8 cellular contexts compared by ENCODE assay signal in the genomic region with DNA sequence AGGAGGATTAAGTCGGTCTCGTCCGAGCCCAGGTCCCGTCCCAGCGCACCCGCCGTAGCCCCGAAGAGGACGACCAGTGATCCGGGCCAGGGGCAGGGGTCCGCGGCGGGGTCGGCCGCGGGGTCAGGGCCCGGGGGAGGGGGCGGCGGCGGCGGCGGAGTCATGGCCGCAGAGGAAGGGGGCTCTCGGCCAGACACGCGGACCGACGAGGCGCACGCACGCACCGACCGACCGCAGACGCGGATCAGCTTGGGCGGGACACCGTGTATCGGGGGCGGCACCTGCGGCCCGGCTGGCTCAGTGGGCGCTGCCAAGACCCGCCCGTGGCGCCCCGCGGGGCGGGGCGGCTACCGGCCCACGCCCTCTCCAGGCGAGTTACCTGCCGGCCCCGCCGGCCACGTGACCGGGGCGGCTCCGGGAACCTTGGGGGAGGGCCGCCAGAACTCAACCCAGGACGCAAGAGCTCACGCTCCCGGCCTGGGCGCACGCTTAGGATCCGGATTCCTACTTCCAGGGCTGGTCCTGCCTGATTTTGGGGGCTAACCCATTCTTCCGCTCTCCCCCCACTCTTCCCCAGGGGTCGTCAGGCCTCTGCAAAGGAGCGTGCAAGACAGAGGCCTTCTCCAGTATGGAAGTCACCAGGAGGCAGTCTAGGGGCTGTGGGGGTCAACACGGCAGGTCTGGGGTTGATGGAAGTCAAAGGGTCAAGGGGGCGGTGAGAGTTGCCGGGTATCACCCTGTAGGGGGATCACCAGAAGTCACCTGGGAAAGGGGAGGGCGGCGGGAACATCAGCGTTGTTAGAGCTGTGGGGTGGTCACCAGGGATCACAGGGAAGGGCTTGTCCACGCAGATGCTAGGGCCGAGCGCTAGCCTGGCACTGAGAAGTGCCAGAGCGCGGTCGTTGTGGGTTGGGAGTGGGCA. TPM values are rescaled to one million over a fixed set of nuclear protein-coding genes. Genes with fewer than 3 reads are reported as not detected.
DNase-seq lines count a peak whose midpoint lies in the region; ATAC-seq and TF ChIP-seq lines count a peak whose summit lies in the region.

Gene ESRP2 (minus strand): TSS at position 246 of the 922 bp plus-strand sequence. CDS start 82 bp downstream, at position 164.

- TF ChIP-seq POLR2A in ovary (IDR thresholded peaks at IDR 0.05): no peak

- H3K9me3 ChIP-seq in ovary: no peaks in the 10 kb centered on the region

- H3K4me3 ChIP-seq in foreskin fibroblast (ENCODE audit: low read depth in 1 of 2, low read length in 2 of 2) (peak within 1 kb of the TSS; percentile 54 to 57), ovary (peak within 1 kb of the TSS; percentile 61)

- DNase-seq in DMS53 (lab: John Stamatoyannopoulos, UW) (peak; percentile 96), NCI-H1048 (lab: John Stamatoyannopoulos, UW) (peak; percentile 29), foreskin fibroblast (no peak), ovary (peak; percentile 40 to 74 (median 55)), NCI-H82 treated with DMSO at 0.1 percent for 48 hours (lab: John Stamatoyannopoulos, UW; ENCODE audit: unreplicated experiment) (no peak), EL (no peak)
- DNase-seq in activated T-cell treated with anti-CD3 and anti-CD28 coated beads, Interleukin-2, amount 50 U/mL, for 72 hours: peak in 1 of 2 donors; percentile 49

- H3K36me3 Mint-ChIP-seq in activated T-cell treated with anti-CD3 and anti-CD28 coated beads, Interleukin-2, amount 50 U/mL, for 72 hours (ENCODE audit: insufficient read depth in 2 of 2): no peaks in the 10 kb centered on the region

- WGBS in ovary, 3 donors: 11 to 14% (median 14%) methylated on average over 75 to 82 of the region's 82 CpGs

- peak within 1 kb of the TSS; percentile 28 for H3K27ac Mint-ChIP-seq in activated T-cell treated with anti-CD3 and anti-CD28 coated beads, Interleukin-2, amount 50 U/mL, for 72 hours

- H3K9me3 Mint-ChIP-seq in activated T-cell treated with anti-CD3 and anti-CD28 coated beads, Interleukin-2, amount 50 U/mL, for 72 hours: no peaks in the 10 kb centered on the region

- H3K36me3 ChIP-seq in ovary: no peaks in the 10 kb centered on the region

- intact Hi-C loops in ovary (cut with DNase I): loop anchor here in 2 of 4 donors (10.0 kb wide), 2 partner anchors 141 to 151 kb away; partner anchors contain the start of gene NFATC3 (in 1 of the 2)

- peaks cover 12% of the 10 kb centered on the region for H3K4me1 ChIP-seq in ovary (ENCODE audit: insufficient read depth)

- H3K4me1 Mint-ChIP-seq in activated T-cell treated with anti-CD3 and anti-CD28 coated beads, Interleukin-2, amount 50 U/mL, for 72 hours (ENCODE audit: low read depth): peaks cover 42% of the 10 kb centered on the region

- H3K4me3 Mint-ChIP-seq in activated T-cell treated with anti-CD3 and anti-CD28 coated beads, Interleukin-2, amount 50 U/mL, for 72 hours: peak within 1 kb of the TSS; percentile 87 to 94

- TF ChIP-seq CTCF in foreskin fibroblast (IDR thresholded peaks at IDR 0.05; ENCODE audit: low read depth, low read length) (no peak), ovary (IDR thresholded peaks at IDR 0.05) (no peak)

- H3K27me3 ChIP-seq in ovary: no peaks in the 10 kb centered on the region

- ATAC-seq in activated T-cell treated with anti-CD3 and anti-CD28 coated beads, Interleukin-2, amount 50 U/mL, for 72 hours (replicated peaks in 1 of 2): peak; percentile 3 to 17
- ATAC-seq in GM19351 (IDR thresholded peaks at IDR 0.05; ENCODE audit: unreplicated experiment): no peak

- H3K27ac ChIP-seq in ovary: peak within 1 kb of the TSS in 1 of 2 donors; percentile 27

- no peaks in the 10 kb centered on the region for H3K27me3 Mint-ChIP-seq in activated T-cell treated with anti-CD3 and anti-CD28 coated beads, Interleukin-2, amount 50 U/mL, for 72 hours (ENCODE audit: low read depth)

- no peak for TF ChIP-seq EP300 in ovary (IDR thresholded peaks at IDR 0.05)

RNA-seq across cellular contexts. Expression of gene ESRP2, which starts in this region (rescaled TPM):
- total RNA-seq in activated T-cell treated with anti-CD3 and anti-CD28 coated beads, Interleukin-2, amount 50 U/mL, for 72 hours: under 1 TPM; 0.31 to 0.63 TPM
- total RNA-seq in ovary: 10 to 100 TPM in 1 of 7 donors, 1 to 10 TPM in 4, under 1 TPM in 2; 0.68 to 13.8 (median 2.1) TPM
- under 1 TPM; 0.17 to 0.44 TPM for polyA plus RNA-seq in ovary

Comparison
In these comparisons a context has a peak if more than half of its experiments do, and no peak if none do; other contexts are left out.
1. Peak in ATAC-seq in activated T-cell treated with anti-CD3 and anti-CD28 coated beads, Interleukin-2, amount 50 U/mL, for 72 hours; RNA of the gene not detected or under 1 TPM.
2. DNase-seq: peak in DMS53 (single experiment), NCI-H1048 (single experiment) and ovary (5 of 5); none in foreskin fibroblast (0 of 2), NCI-H82 treated with DMSO at 0.1 percent for 48 hours (single experiment) and EL (single experiment).